In genomic region chr20:63138855-63139341, GRCh38 we compare ENCODE assay signal across 2 cellular contexts.
TF ChIP-seq lines count a peak whose summit lies in the region.

No MANE protein-coding gene starts in this region.

TF ChIP-seq in GM23338, 12 proteins besides CTCF, POLR2A, EP300 and RAD21 (continued from another document):
- TF ChIP-seq REST (IDR thresholded peaks at IDR 0.05; ENCODE audit: unreplicated experiment) (no peak), ETS1 (IDR thresholded peaks at IDR 0.05) (no peak), CREB1 (CRISPR knock-in tag; IDR thresholded peaks at IDR 0.05; ENCODE audit: low read depth) (no peak), STAT1 (IDR thresholded peaks at IDR 0.05; ENCODE audit: unreplicated experiment) (no peak), ZNF462 (CRISPR knock-in tag; IDR thresholded peaks at IDR 0.05) (no peak), NANOG (IDR thresholded peaks at IDR 0.05; ENCODE audit: borderline replicate concordance) (no peak), JUNB (IDR thresholded peaks at IDR 0.05; ENCODE audit: unreplicated experiment) (no peak), EZH2phosphoT487 (IDR thresholded peaks at IDR 0.05; ENCODE audit: unreplicated experiment) (no peak), ZNF331 (CRISPR knock-in tag; IDR thresholded peaks at IDR 0.05; ENCODE audit: low read depth) (no peak)

TF ChIP-seq in K562, 482 proteins besides CTCF, POLR2A, EP300 and RAD21 (continued from another document):
- peak; percentile 49; the same call in 1 of the 2 replicates for TF ChIP-seq ZBTB40 (IDR thresholded peaks at IDR 0.05)
- no peak for TF ChIP-seq ZBTB40 (CRISPR knock-in tag; IDR thresholded peaks at IDR 0.05)
- TF ChIP-seq RNF2 (IDR thresholded peaks at IDR 0.05): peak; percentile 40; the same call in 1 of the 2 replicates
- TF ChIP-seq BRCA1 (IDR thresholded peaks at IDR 0.05): no peak
- no peak for TF ChIP-seq BRCA1 (CRISPR knock-in tag; IDR thresholded peaks at IDR 0.05)
